ENCODE assay signal across 1 cellular context in the genomic region with DNA sequence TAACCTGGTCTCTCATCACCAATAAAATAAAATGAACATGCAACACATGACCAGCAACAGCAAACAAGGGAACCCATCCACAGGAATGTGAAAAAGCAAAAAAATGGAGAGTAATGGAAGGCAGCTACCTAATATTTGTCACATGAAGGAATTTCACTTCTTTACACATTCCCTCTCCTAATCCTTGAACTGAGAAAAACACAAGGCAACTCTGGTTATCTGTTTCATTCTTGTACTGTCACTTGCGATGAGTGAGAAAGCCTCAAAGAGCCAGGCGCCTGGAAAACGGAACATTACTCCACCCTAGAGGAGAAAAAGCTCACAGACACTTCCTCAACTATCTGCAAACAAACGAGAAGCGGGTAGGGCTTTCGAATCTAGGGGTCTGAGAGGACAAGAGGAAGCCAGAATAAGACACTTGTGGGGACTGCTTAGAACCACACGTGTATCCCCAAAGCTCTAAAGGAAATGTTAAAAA.
TF ChIP-seq lines count a peak whose summit lies in the region.

No MANE protein-coding gene starts in this region.

TF ChIP-seq in WTC11, 78 proteins besides CTCF, POLR2A, EP300 and RAD21 (continued from another document):
- TF ChIP-seq, protein P1, sequence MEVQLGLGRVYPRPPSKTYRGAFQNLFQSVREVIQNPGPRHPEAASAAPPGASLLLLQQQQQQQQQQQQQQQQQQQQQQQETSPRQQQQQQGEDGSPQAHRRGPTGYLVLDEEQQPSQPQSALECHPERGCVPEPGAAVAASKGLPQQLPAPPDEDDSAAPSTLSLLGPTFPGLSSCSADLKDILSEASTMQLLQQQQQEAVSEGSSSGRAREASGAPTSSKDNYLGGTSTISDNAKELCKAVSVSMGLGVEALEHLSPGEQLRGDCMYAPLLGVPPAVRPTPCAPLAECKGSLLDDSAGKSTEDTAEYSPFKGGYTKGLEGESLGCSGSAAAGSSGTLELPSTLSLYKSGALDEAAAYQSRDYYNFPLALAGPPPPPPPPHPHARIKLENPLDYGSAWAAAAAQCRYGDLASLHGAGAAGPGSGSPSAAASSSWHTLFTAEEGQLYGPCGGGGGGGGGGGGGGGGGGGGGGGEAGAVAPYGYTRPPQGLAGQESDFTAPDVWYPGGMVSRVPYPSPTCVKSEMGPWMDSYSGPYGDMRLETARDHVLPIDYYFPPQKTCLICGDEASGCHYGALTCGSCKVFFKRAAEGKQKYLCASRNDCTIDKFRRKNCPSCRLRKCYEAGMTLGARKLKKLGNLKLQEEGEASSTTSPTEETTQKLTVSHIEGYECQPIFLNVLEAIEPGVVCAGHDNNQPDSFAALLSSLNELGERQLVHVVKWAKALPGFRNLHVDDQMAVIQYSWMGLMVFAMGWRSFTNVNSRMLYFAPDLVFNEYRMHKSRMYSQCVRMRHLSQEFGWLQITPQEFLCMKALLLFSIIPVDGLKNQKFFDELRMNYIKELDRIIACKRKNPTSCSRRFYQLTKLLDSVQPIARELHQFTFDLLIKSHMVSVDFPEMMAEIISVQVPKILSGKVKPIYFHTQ (CRISPR knock-in tag; IDR thresholded peaks at IDR 0.05), result no peak
- no peak for TF ChIP-seq ETV6 (CRISPR knock-in tag; IDR thresholded peaks at IDR 0.05)
- no peak for TF ChIP-seq GRHL2 (CRISPR knock-in tag; IDR thresholded peaks at IDR 0.05; ENCODE audit: insufficient replicate concordance, severe bottlenecking)
- no peak for TF ChIP-seq RORB (CRISPR knock-in tag; IDR thresholded peaks at IDR 0.05)
- TF ChIP-seq SMAD3 (CRISPR knock-in tag; IDR thresholded peaks at IDR 0.05; ENCODE audit: borderline replicate concordance), result no peak
- TF ChIP-seq, protein P2, sequence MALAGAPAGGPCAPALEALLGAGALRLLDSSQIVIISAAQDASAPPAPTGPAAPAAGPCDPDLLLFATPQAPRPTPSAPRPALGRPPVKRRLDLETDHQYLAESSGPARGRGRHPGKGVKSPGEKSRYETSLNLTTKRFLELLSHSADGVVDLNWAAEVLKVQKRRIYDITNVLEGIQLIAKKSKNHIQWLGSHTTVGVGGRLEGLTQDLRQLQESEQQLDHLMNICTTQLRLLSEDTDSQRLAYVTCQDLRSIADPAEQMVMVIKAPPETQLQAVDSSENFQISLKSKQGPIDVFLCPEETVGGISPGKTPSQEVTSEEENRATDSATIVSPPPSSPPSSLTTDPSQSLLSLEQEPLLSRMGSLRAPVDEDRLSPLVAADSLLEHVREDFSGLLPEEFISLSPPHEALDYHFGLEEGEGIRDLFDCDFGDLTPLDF (CRISPR knock-in tag; IDR thresholded peaks at IDR 0.05), result no peak
- no peak for TF ChIP-seq TEAD4 (CRISPR knock-in tag; IDR thresholded peaks at IDR 0.05)
- TF ChIP-seq ZNF138 (CRISPR knock-in tag; conservative IDR thresholded peaks at IDR 0.05), result no peak
